In genomic region chr2:240232961-240233890, GRCh38 we compare ENCODE assay signal across 1 cellular context.
TF ChIP-seq lines count a peak whose summit lies in the region.

No MANE protein-coding gene starts in this region.

TF ChIP-seq in HepG2, 621 proteins besides CTCF, POLR2A, EP300 and RAD21 (continued from another document and continues in another):
- peak; percentile 47; the same call in 1 of the 2 replicates for TF ChIP-seq ZGPAT (CRISPR knock-in tag; IDR thresholded peaks at IDR 0.05)
- no peak for TF ChIP-seq LCORL (IDR thresholded peaks at IDR 0.05)
- peak; percentile 75; the same call in 1 of the 2 replicates for TF ChIP-seq LCORL (CRISPR knock-in tag; IDR thresholded peaks at IDR 0.05)
- TF ChIP-seq ZNF574 (CRISPR knock-in tag; IDR thresholded peaks at IDR 0.05): 0 out of 2 replicates have a peak, but pooled peaks have one; percentile 23
- peak; percentile 79; the same call in 1 of the 2 replicates for TF ChIP-seq POGK (CRISPR knock-in tag; conservative IDR thresholded peaks at IDR 0.05)
- no peak for TF ChIP-seq TRIM24 (CRISPR knock-in tag; IDR thresholded peaks at IDR 0.05)
- TF ChIP-seq STAT5B (CRISPR knock-in tag; IDR thresholded peaks at IDR 0.05): no peak
- TF ChIP-seq SMC3 (IDR thresholded peaks at IDR 0.05; ENCODE audit: low read length): peak; percentile 84
- TF ChIP-seq HNF1B (CRISPR knock-in tag; IDR thresholded peaks at IDR 0.05): peak; percentile 66; the same call in 1 of the 2 replicates
- TF ChIP-seq FOXA3 (CRISPR knock-in tag; IDR thresholded peaks at IDR 0.05): 0 out of 2 replicates have a peak, but pooled peaks have one; percentile 20
- TF ChIP-seq RFX1 (IDR thresholded peaks at IDR 0.05): no peak
- TF ChIP-seq MYC (CRISPR knock-in tag; IDR thresholded peaks at IDR 0.05; ENCODE audit: borderline replicate concordance): peak; percentile 33; the same call in 1 of the 2 replicates
- TF ChIP-seq GLI4 (CRISPR knock-in tag; IDR thresholded peaks at IDR 0.05; ENCODE audit: borderline replicate concordance): no peak
- no peak for TF ChIP-seq NR2C2 (CRISPR knock-in tag; IDR thresholded peaks at IDR 0.05; ENCODE audit: borderline replicate concordance)
- TF ChIP-seq ZNF280B (CRISPR knock-in tag; IDR thresholded peaks at IDR 0.05; ENCODE audit: borderline replicate concordance): 0 out of 2 replicates have a peak, but pooled peaks have one; percentile 66
- TF ChIP-seq ZNF775 (CRISPR knock-in tag; IDR thresholded peaks at IDR 0.05; ENCODE audit: borderline replicate concordance): no peak
- peak; percentile 38; the same call in 1 of the 2 replicates for TF ChIP-seq CBFB (CRISPR knock-in tag; IDR thresholded peaks at IDR 0.05)
- TF ChIP-seq SIX4 (CRISPR knock-in tag; IDR thresholded peaks at IDR 0.05): no peak
- TF ChIP-seq ZSCAN25 (CRISPR knock-in tag; IDR thresholded peaks at IDR 0.05): peak; percentile 93
- TF ChIP-seq ZNF878 (CRISPR knock-in tag; IDR thresholded peaks at IDR 0.05): peak; percentile 47; the same call in 1 of the 2 replicates
- TF ChIP-seq ZNF883 (CRISPR knock-in tag; IDR thresholded peaks at IDR 0.05; ENCODE audit: not compliant biosample characterization): peak; percentile 62
- TF ChIP-seq ZNF724P (CRISPR knock-in tag; IDR thresholded peaks at IDR 0.05; ENCODE audit: borderline replicate concordance): no peak
- TF ChIP-seq RORA (CRISPR knock-in tag; IDR thresholded peaks at IDR 0.05): no peak
- peak; percentile 80 for TF ChIP-seq XRCC5 (optimal IDR thresholded peaks at IDR 0.05; ENCODE audit: low read length)
- TF ChIP-seq HMGXB4 (CRISPR knock-in tag; IDR thresholded peaks at IDR 0.05; ENCODE audit: borderline replicate concordance in 1 of 2, low read depth in 1 of 2): peak; percentile 34 to 53; a peak in 2 of 4 replicates
- TF ChIP-seq ZNF674 (CRISPR knock-in tag; IDR thresholded peaks at IDR 0.05; ENCODE audit: low read depth): no peak
- 0 out of 2 replicates have a peak, but pooled peaks have one; percentile 30 for TF ChIP-seq BORCS8-MEF2B (CRISPR knock-in tag; IDR thresholded peaks at IDR 0.05)
- TF ChIP-seq PAWR (CRISPR knock-in tag; IDR thresholded peaks at IDR 0.05; ENCODE audit: borderline replicate concordance): no peak
- peak; percentile 53; the same call in 1 of the 2 replicates for TF ChIP-seq ZBTB7B (CRISPR knock-in tag; IDR thresholded peaks at IDR 0.05)
- TF ChIP-seq ZNF383 (CRISPR knock-in tag; IDR thresholded peaks at IDR 0.05; ENCODE audit: borderline replicate concordance): no peak
- 0 out of 2 replicates have a peak, but pooled peaks have one; percentile 52 for TF ChIP-seq IRF9 (CRISPR knock-in tag; IDR thresholded peaks at IDR 0.05; ENCODE audit: borderline replicate concordance)
- 0 out of 2 replicates have a peak, but pooled peaks have one; percentile 18 for TF ChIP-seq KAT8 (CRISPR knock-in tag; IDR thresholded peaks at IDR 0.05)
- TF ChIP-seq ZNF225 (CRISPR knock-in tag; IDR thresholded peaks at IDR 0.05): peak; percentile 51; the same call in 1 of the 2 replicates
- 0 out of 2 replicates have a peak, but pooled peaks have one; percentile 49 for TF ChIP-seq MTF2 (CRISPR knock-in tag; IDR thresholded peaks at IDR 0.05; ENCODE audit: borderline replicate concordance)
- TF ChIP-seq KDM2A (CRISPR knock-in tag; IDR thresholded peaks at IDR 0.05; ENCODE audit: borderline replicate concordance, low read depth): peak; percentile 84; the same call in 1 of the 2 replicates
- no peak for TF ChIP-seq TAF15 (IDR thresholded peaks at IDR 0.05; ENCODE audit: low read depth, low read length, poor library complexity, severe bottlenecking)
- TF ChIP-seq ZNF576 (CRISPR knock-in tag; IDR thresholded peaks at IDR 0.05): no peak
- peak; percentile 69 for TF ChIP-seq ZNF501 (CRISPR knock-in tag; IDR thresholded peaks at IDR 0.05)
- TF ChIP-seq ZNF768 (CRISPR knock-in tag; IDR thresholded peaks at IDR 0.05): peak; percentile 38; the same call in 1 of the 2 replicates
- TF ChIP-seq ARID5B (CRISPR knock-in tag; IDR thresholded peaks at IDR 0.05): 0 out of 2 replicates have a peak, but pooled peaks have one; percentile 24
- no peak for TF ChIP-seq BRD4 (CRISPR knock-in tag; IDR thresholded peaks at IDR 0.05)
- TF ChIP-seq GABPB1 (CRISPR knock-in tag; IDR thresholded peaks at IDR 0.05): peak; percentile 54
- TF ChIP-seq SUZ12 (IDR thresholded peaks at IDR 0.05; ENCODE audit: low read depth, low read length): peak; percentile 19; the same call in 1 of the 2 replicates
- TF ChIP-seq GATAD2A (CRISPR knock-in tag; IDR thresholded peaks at IDR 0.05): 0 out of 2 replicates have a peak, but pooled peaks have one; percentile 16
- 0 out of 2 replicates have a peak, but pooled peaks have one; percentile 56 for TF ChIP-seq HBP1 (CRISPR knock-in tag; IDR thresholded peaks at IDR 0.05; ENCODE audit: low read depth)
